9 cellular contexts compared by ENCODE assay signal in the genomic region with DNA sequence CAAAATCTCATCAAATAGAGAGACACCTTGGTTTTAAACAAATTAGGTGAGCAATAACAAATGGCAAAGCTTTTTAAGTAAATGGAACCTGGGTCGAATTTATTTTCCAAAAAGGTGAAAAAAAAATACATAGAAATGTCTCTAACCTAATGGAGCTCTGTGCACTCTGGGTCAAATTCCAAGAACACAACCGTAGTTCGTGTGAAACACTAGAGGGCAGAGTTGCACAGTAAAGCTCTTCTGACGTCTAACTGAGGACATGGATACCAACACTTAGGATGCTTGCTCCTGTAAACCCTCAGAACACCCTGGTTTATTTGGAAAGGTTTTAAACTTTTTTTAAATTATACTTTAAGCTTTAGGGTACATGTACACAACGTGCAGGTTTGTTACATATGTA. TPM values are rescaled to one million over a fixed set of nuclear protein-coding genes. Genes with fewer than 3 reads are reported as not detected.
DNase-seq lines count a peak whose midpoint lies in the region; ATAC-seq and TF ChIP-seq lines count a peak whose summit lies in the region.
"Had no signal": no experiment of that assay in that cellular context is flagged by ENCODE, and none has a peak within 500 bp of the region (broad histone marks: within the 10 kb centered on the region; RNA-seq: fewer than 3 reads in every experiment).

No MANE protein-coding gene starts in this region.

- H3K4me1 Mint-ChIP-seq in activated CD4-positive, alpha-beta T cell treated with anti-CD3 and anti-CD28 coated beads, Interleukin-2, amount 10 ng/mL, durations not matched to agents 24 days and 14 days = no peaks in the 10 kb centered on the region
- H3K4me1 Mint-ChIP-seq: CD4-positive, CD25-positive, alpha-beta regulatory T cell had no signal

- no peak overlapping the region for H3K4me3 ChIP-seq in choroid plexus epithelial cell (ENCODE audit: low read depth, low read length)
- no peak overlapping the region for H3K4me3 ChIP-seq in right lobe of liver

- H3K36me3 Mint-ChIP-seq in activated CD4-positive, alpha-beta T cell treated with anti-CD3 and anti-CD28 coated beads, Interleukin-2, amount 10 ng/mL, durations not matched to agents 24 days and 14 days (ENCODE audit: low read depth) = no peaks in the 10 kb centered on the region
- H3K36me3 Mint-ChIP-seq: CD4-positive, CD25-positive, alpha-beta regulatory T cell had no signal

- no peak overlapping the region for H3K4me3 Mint-ChIP-seq in activated CD4-positive, alpha-beta T cell treated with anti-CD3 and anti-CD28 coated beads, Interleukin-2, amount 10 ng/mL, durations not matched to agents 24 days and 14 days
- H3K4me3 Mint-ChIP-seq: CD4-positive, CD25-positive, alpha-beta regulatory T cell had no signal

- H3K27ac Mint-ChIP-seq in activated CD4-positive, alpha-beta T cell treated with anti-CD3 and anti-CD28 coated beads, Interleukin-2, amount 10 ng/mL, durations not matched to agents 24 days and 14 days = no peak overlapping the region
- H3K27ac Mint-ChIP-seq: CD4-positive, CD25-positive, alpha-beta regulatory T cell had no signal

- no peaks in the 10 kb centered on the region for H3K9me3 ChIP-seq in right lobe of liver

- no peaks in the 10 kb centered on the region for H3K27me3 ChIP-seq in right lobe of liver

- TF ChIP-seq CTCF in choroid plexus epithelial cell (conservative IDR thresholded peaks at IDR 0.05; ENCODE audit: low read depth, low read length) = peak; percentile 79
- peak; percentile 54 to 77 (median 70) for TF ChIP-seq CTCF in right lobe of liver (IDR thresholded peaks at IDR 0.05)

- no peaks in the 10 kb centered on the region for H3K36me3 ChIP-seq in right lobe of liver

- DNase-seq in activated CD4-positive, alpha-beta T cell treated with anti-CD3 and anti-CD28 coated beads, Interleukin-2, amount 10 ng/mL, durations not matched to agents 24 days and 14 days = peak; percentile 73
- no peak for DNase-seq in activated CD4-positive, alpha-beta T cell treated with anti-CD3 and anti-CD28 coated beads for 1 hour
- DNase-seq in HuH-7 (ENCODE audit: low spot score) = peak; percentile 23
- peak; percentile 83 for DNase-seq in NOMO-1 treated with DMSO at 0.1 percent for 48 hours (lab: John Stamatoyannopoulos, UW; ENCODE audit: unreplicated experiment)
- peak; percentile 85 for DNase-seq in choroid plexus epithelial cell (ENCODE audit: low read depth)
- peak in 1 of 3 donors; percentile 43 for DNase-seq in right lobe of liver

- ATAC-seq in GM21723 (IDR thresholded peaks at IDR 0.05; ENCODE audit: unreplicated experiment) = peak; percentile 94
- peak; percentile 90 to 98 (median 96) for ATAC-seq in right lobe of liver
- no peak for ATAC-seq in HG03097 (IDR thresholded peaks at IDR 0.05; ENCODE audit: low FRiP score, unreplicated experiment)

- intact Hi-C loops in activated CD4-positive, alpha-beta T cell treated with anti-CD3 and anti-CD28 coated beads, Interleukin-2, amount 10 ng/mL, durations not matched to agents 24 days and 14 days (cut with micrococcal nuclease) = loop anchor here (1.0 to 5.0 kb wide), 2 partner anchors 392 to 507 kb away; no protein-coding TSS in a partner anchor
- intact Hi-C loops in right lobe of liver (cut with DNase I) = no loop called here

- no peak for TF ChIP-seq POLR2A in right lobe of liver (IDR thresholded peaks at IDR 0.05)

- H3K9me3 Mint-ChIP-seq in activated CD4-positive, alpha-beta T cell treated with anti-CD3 and anti-CD28 coated beads, Interleukin-2, amount 10 ng/mL, durations not matched to agents 24 days and 14 days = no peaks in the 10 kb centered on the region

- no peaks in the 10 kb centered on the region for H3K4me1 ChIP-seq in right lobe of liver

- H3K27ac ChIP-seq in right lobe of liver = no peak overlapping the region

- WGBS in right lobe of liver (ENCODE audit: insufficient coverage, low coverage, low lambda C conversion rate, missing lambda C conversion rate) = 1% methylated on average over 5 of the region's 5 CpGs

- peaks cover 2% of the 10 kb centered on the region for H3K27me3 Mint-ChIP-seq in activated CD4-positive, alpha-beta T cell treated with anti-CD3 and anti-CD28 coated beads, Interleukin-2, amount 10 ng/mL, durations not matched to agents 24 days and 14 days

RNA-seq across cellular contexts. Expression of a gene that starts 18.9 kb away (rescaled TPM):
- total RNA-seq in activated CD4-positive, alpha-beta T cell treated with anti-CD3 and anti-CD28 coated beads, Interleukin-2, amount 10 ng/mL, durations not matched to agents 24 days and 14 days = not detected in 2 replicates
- total RNA-seq in right lobe of liver = not detected
- total RNA-seq: CD4-positive, CD25-positive, alpha-beta regulatory T cell had no signal
